19 cellular contexts compared by ENCODE assay signal in genomic region chr1:72278461-72278860, GRCh38. TPM values are rescaled to one million over a fixed set of nuclear protein-coding genes. Genes with fewer than 3 reads are reported as not detected.
DNase-seq lines count a peak whose midpoint lies in the region; ATAC-seq, FAIRE-seq and TF ChIP-seq lines count a peak whose summit lies in the region.
"Had no signal": no experiment of that assay in that cellular context is flagged by ENCODE, and none has a peak within 500 bp of the region (broad histone marks: within the 10 kb centered on the region; RNA-seq: fewer than 3 reads in every experiment).

No MANE protein-coding gene starts in this region.

- in situ Hi-C loops in GM12878 (cut with MboI), result no loop called here

- no TSS peak for BruUV-seq in GM12878 (replicated peaks; lab: Mats Ljungman, UMichigan)

- H3K4me2 ChIP-seq in GM12878 (ENCODE audit: control insufficient read depth, insufficient read depth) (no peak overlapping the region), neural cell (ENCODE audit: low read length) (peak overlapping the region; percentile 59)
- H3K4me2 ChIP-seq: BLaER1 treated with 17β-estradiol and CSF1 and Interleukin-3, amounts not matched to agents 10 nM and 100 nM had no signal

- H3K9me2 ChIP-seq in neural cell (ENCODE audit: insufficient read depth, low read length), result no peaks in the 10 kb centered on the region

- H3K4me1 ChIP-seq in GM12878 (ENCODE audit: control insufficient read depth, insufficient read depth, low read length), result no peaks in the 10 kb centered on the region
- H3K4me1 ChIP-seq in upper lobe of right lung, result peaks cover 4% of the 10 kb centered on the region
- no peaks in the 10 kb centered on the region for H3K4me1 ChIP-seq in prostate gland (replicated peaks)
- H3K4me1 ChIP-seq: foreskin keratinocyte, right lobe of liver had no signal

- H3K27ac ChIP-seq in GM12878 (ENCODE audit: control insufficient read depth, insufficient read depth), result no peak overlapping the region
- H3K27ac ChIP-seq in neural cell (ENCODE audit: low read length), result no peak overlapping the region
- H3K27ac ChIP-seq in upper lobe of right lung, result no peak overlapping the region
- no peak overlapping the region for H3K27ac ChIP-seq in prostate gland
- H3K27ac ChIP-seq: BLaER1 treated with 17β-estradiol and CSF1 and Interleukin-3, amounts not matched to agents 10 nM and 100 nM; foreskin keratinocyte; right lobe of liver; SK-N-MC; suprapubic skin had no signal

- no peaks in the 10 kb centered on the region for H3K9me3 ChIP-seq in GM12878 (replicated peaks; ENCODE audit: control insufficient read depth, insufficient read depth, low read length)
- no peaks in the 10 kb centered on the region for H3K9me3 ChIP-seq in neural cell (ENCODE audit: low read length)
- H3K9me3 ChIP-seq in upper lobe of right lung, result no peaks in the 10 kb centered on the region
- H3K9me3 ChIP-seq in prostate gland, result no peaks in the 10 kb centered on the region
- H3K9me3 ChIP-seq: BLaER1 treated with 17β-estradiol and CSF1 and Interleukin-3, amounts not matched to agents 10 nM and 100 nM; right lobe of liver; suprapubic skin had no signal

- H3K27me3 ChIP-seq in GM12878 (replicated peaks in 1 of 2; ENCODE audit: control insufficient read depth in 2 of 2, insufficient read depth in 2 of 2, low read length in 1 of 2), result peaks cover 3 to 4% of the 10 kb centered on the region in 2 experiments; a peak in 2 of 4 replicates
- no peaks in the 10 kb centered on the region for H3K27me3 ChIP-seq in neural cell (ENCODE audit: insufficient read depth, low read depth, low read length)
- no peaks in the 10 kb centered on the region for H3K27me3 ChIP-seq in upper lobe of right lung
- H3K27me3 ChIP-seq in prostate gland (replicated peaks; ENCODE audit: insufficient read depth), result no peaks in the 10 kb centered on the region
- H3K27me3 ChIP-seq: foreskin keratinocyte, right lobe of liver, suprapubic skin had no signal

- H3F3A ChIP-seq in neural cell (ENCODE audit: insufficient read depth, low read length, poor library complexity, severe bottlenecking), result no peaks in the 10 kb centered on the region

- CTCF ChIA-PET in GM12878 (lab: Yijun Ruan, JAX), result no interaction called here

- no peak for FAIRE-seq in GM12878 (lab: Jason Lieb, UNC)
- FAIRE-seq in HTR-8/SVneo (lab: Jason Lieb, UNC), result no peak
- FAIRE-seq: TTC549 had no signal

- H3K36me3 ChIP-seq in GM12878 (ENCODE audit: control insufficient read depth in 2 of 2, insufficient read depth in 2 of 2, low read length in 1 of 2) (no peaks in the 10 kb centered on the region), neural cell (ENCODE audit: insufficient read depth, low read length) (no peaks in the 10 kb centered on the region), upper lobe of right lung (no peaks in the 10 kb centered on the region), prostate gland (no peaks in the 10 kb centered on the region)
- H3K36me3 ChIP-seq: BLaER1 treated with 17β-estradiol and CSF1 and Interleukin-3, amounts not matched to agents 10 nM and 100 nM; right lobe of liver; suprapubic skin had no signal

- H3K79me2 ChIP-seq in GM12878 (ENCODE audit: control insufficient read depth, insufficient read depth, low read length), result no peaks in the 10 kb centered on the region
- peaks cover 13% of the 10 kb centered on the region for H3K79me2 ChIP-seq in neural cell (replicated peaks; ENCODE audit: insufficient read depth, low read length)

- intact Hi-C loops in GM12878 (cut with micrococcal nuclease; ENCODE audit: unreplicated experiment) (no loop called here), upper lobe of right lung (cut with DNase I) (no loop called here), prostate gland (cut with DNase I) (no loop called here)

- RAD21 ChIA-PET in GM12878 (lab: Charles Lee; ENCODE audit: unreplicated experiment), result no interaction called here

- H3K4me3 ChIP-seq in GM12878, result no peak overlapping the region
- peak overlapping the region; percentile 77 for H3K4me3 ChIP-seq in neural cell (ENCODE audit: low read length)
- no peak overlapping the region for H3K4me3 ChIP-seq in upper lobe of right lung
- H3K4me3 ChIP-seq in prostate gland, result no peak overlapping the region
- H3K4me3 ChIP-seq: BLaER1 treated with 17β-estradiol and CSF1 and Interleukin-3, amounts not matched to agents 10 nM and 100 nM; right lobe of liver; SK-N-MC; suprapubic skin had no signal

- SMC1A ChIA-PET in GM12878 (lab: Charles Lee; ENCODE audit: uncharacterized antibody, unreplicated experiment), result interaction anchor here (1.0 kb wide), 1 partner anchor 181 kb away, joined by 3 read pairs; no protein-coding TSS in a partner anchor

- peak; percentile 26 for DNase-seq in GF-D8 (lab: John Stamatoyannopoulos, UW)
- no peak for DNase-seq in GM12878 (ENCODE audit: low read depth, low spot score)
- no peak for DNase-seq in HTR-8/SVneo (ENCODE audit: insufficient read length, low spot score)
- DNase-seq in NCI-H345 treated with DMSO at 0.1 percent for 48 hours (lab: John Stamatoyannopoulos, UW; ENCODE audit: unreplicated experiment), result no peak
- DNase-seq in upper lobe of right lung, result no peak
- no peak for DNase-seq in prostate gland (ENCODE audit: low spot score)
- DNase-seq: activated CD4-positive, alpha-beta memory T cell treated with anti-CD3 and anti-CD28 coated beads for 36 hours; activated T-cell treated with anti-CD3 and anti-CD28 coated beads, Interleukin-2, amount 50 U/mL, for 4 hours; effector memory CD8-positive, alpha-beta T cell; foreskin keratinocyte; NCI-H1436 treated with DMSO at 0.1 percent for 48 hours; nephron progenitor cell; right lobe of liver had no signal

- no peak overlapping the region for H3K9ac ChIP-seq in GM12878 (ENCODE audit: control insufficient read depth, insufficient read depth, low read length)
- H3K9ac ChIP-seq in neural cell (ENCODE audit: low read length), result no peak overlapping the region
- H3K9ac ChIP-seq: BLaER1 treated with 17β-estradiol and CSF1 and Interleukin-3, amounts not matched to agents 10 nM and 100 nM had no signal

- TF ChIP-seq RAD21 in GM12878 (IDR thresholded peaks at IDR 0.05; ENCODE audit: insufficient read depth, low read depth, low read length), result no peak
- no peak for TF ChIP-seq RAD21 in neural cell (conservative IDR thresholded peaks at IDR 0.05)

- no peak overlapping the region for H2AFZ ChIP-seq in GM12878 (ENCODE audit: control insufficient read depth, low read depth, low read length)
- no peak overlapping the region for H2AFZ ChIP-seq in neural cell (ENCODE audit: low read depth, low read length)

- ATAC-seq in HG03378 (IDR thresholded peaks at IDR 0.05; ENCODE audit: unreplicated experiment) (peak; percentile 39), GM12878 (peak; percentile 48; the same call in 1 of the 3 replicates), upper lobe of right lung (no peak)
- ATAC-seq: activated T-cell treated with anti-CD3 and anti-CD28 coated beads, Interleukin-2, amount 50 U/mL, for 4 hours; effector memory CD8-positive, alpha-beta T cell; foreskin keratinocyte; right lobe of liver had no signal

- POLR2A ChIA-PET in GM12878 (lab: Charles Lee), result no interaction called here

- no peak for TF ChIP-seq EP300 in GM12878 (IDR thresholded peaks at IDR 0.05; ENCODE audit: borderline replicate concordance in 1 of 2, control insufficient read depth in 1 of 2, low read depth in 2 of 2, low read length in 2 of 2)
- TF ChIP-seq EP300 in neural cell (conservative IDR thresholded peaks at IDR 0.05; ENCODE audit: poor library complexity, severe bottlenecking), result no peak

- TF ChIP-seq CTCF in GM12878 (IDR thresholded peaks at IDR 0.05 in 2 of 3, conservative IDR thresholded peaks at IDR 0.05 in 1 of 3; ENCODE audit: control insufficient read depth in 2 of 3, extremely low read depth in 1 of 3, insufficient read depth in 1 of 3, low read depth in 3 of 3, low read length in 3 of 3) (no peak), neural cell (IDR thresholded peaks at IDR 0.05; ENCODE audit: poor library complexity, severe bottlenecking) (no peak), upper lobe of right lung (IDR thresholded peaks at IDR 0.05) (no peak), prostate gland (IDR thresholded peaks at IDR 0.05) (no peak)

- H4K20me1 ChIP-seq in GM12878 (ENCODE audit: control insufficient read depth, insufficient read depth), result no peaks in the 10 kb centered on the region
- H4K20me1 ChIP-seq in neural cell (ENCODE audit: insufficient read depth), result no peaks in the 10 kb centered on the region

- no peak for TF ChIP-seq POLR2A in GM12878 (IDR thresholded peaks at IDR 0.05; ENCODE audit: low read depth, low read length)
- no peak for TF ChIP-seq POLR2A in prostate gland (IDR thresholded peaks at IDR 0.05)

TF ChIP-seq in GM12878, 131 proteins besides CTCF, POLR2A, EP300 and RAD21:
- TF ChIP-seq BACH1 (IDR thresholded peaks at IDR 0.05; ENCODE audit: borderline replicate concordance), result no peak
- TF ChIP-seq SPI1 (IDR thresholded peaks at IDR 0.05; ENCODE audit: borderline replicate concordance, insufficient read depth, low read depth, low read length), result peak; percentile 25; the same call in 1 of the 2 replicates

TF ChIP-seq in neural cell, 6 proteins besides CTCF, POLR2A, EP300 and RAD21 (continues in another document):
- TF ChIP-seq TAF1 (IDR thresholded peaks at IDR 0.05; ENCODE audit: low read depth), result no peak

RNA-seq across cellular contexts. Expression of gene NEGR1, which starts 3.9 kb away (rescaled TPM):
- total RNA-seq in GM12878 (2013; cell fraction: nucleolus; rRNA removed), result not detected in 2 replicates
- total RNA-seq in GM12878 (2014; rRNA removed) (under 0.01 TPM in 1 of 2 replicates, not detected in the other), GM12878 (2014; rRNA removed; fragmentation: Illumina TruSeq; extraction: Trizol) (not detected in 2 replicates), GM12878 (2021) (not detected in 2 replicates), upper lobe of right lung (21.4 TPM), prostate gland (1 to 10 TPM; 2.3 to 7.6 TPM)
- polyA plus RNA-seq in GM12878 (2011; ENCODE audit: low read depth), result not detected
- polyA plus RNA-seq in GM12878 (2011; rRNA removed) (not detected in 2 replicates), GM12878 (2014; fragmentation: Illumina TruSeq; extraction: Trizol) (0.05 TPM in 1 of 2 replicates, not detected in the other), GM12878 (2014; fragmentation: Nextera tagmentation; extraction: Ambion mirVana) (under 1 TPM; under 0.01 to 0.03 TPM), GM12878 (2014; rRNA removed) (not detected in 2 replicates), GM12878 (2016; fragmentation: Nextera tagmentation; extraction: Ambion mirVana) (under 1 TPM in 1 of 2 experiments, not detected in 1; 0.01 TPM), neural cell (40.6 and 47.4 TPM in 2 replicates)
- polyA plus RNA-seq in GM12878 (2011; cell fraction: cytosol; rRNA removed), result not detected in 2 replicates
- not detected in 2 replicates for polyA plus RNA-seq in GM12878 (2011; cell fraction: nucleus; rRNA removed)
- not detected in 2 replicates for polyA plus RNA-seq in GM12878 (2012)
- not detected in 2 replicates for polyA minus RNA-seq in GM12878 (2011; rRNA and poly(A)+ RNA removed)
- polyA minus RNA-seq in GM12878 (2011; cell fraction: cytosol; rRNA and poly(A)+ RNA removed), result not detected in 2 replicates
- not detected in 2 replicates for polyA minus RNA-seq in GM12878 (2011; cell fraction: nucleus; rRNA and poly(A)+ RNA removed)
- polyA minus RNA-seq in neural cell, result 87.9 and 96.8 TPM in 2 replicates
- total RNA-seq: activated CD4-positive, alpha-beta memory T cell treated with anti-CD3 and anti-CD28 coated beads for 36 hours; activated T-cell treated with anti-CD3 and anti-CD28 coated beads, Interleukin-2, amount 50 U/mL, for 4 hours had no signal
